ENCODE assay signal across 8 cellular contexts in genomic region chr2:48248251-48248933, GRCh38.
DNase-seq lines count a peak whose midpoint lies in the region; ATAC-seq lines count a peak whose summit lies in the region.

No MANE protein-coding gene starts in this region.

- ATAC-seq in Right ventricle myocardium inferior (peak; percentile 90), HG02938 (IDR thresholded peaks at IDR 0.05; ENCODE audit: unreplicated experiment) (peak; percentile 89), sciatic nerve (peak; percentile 75)

- intact Hi-C loops in Right ventricle myocardium inferior (cut with DNase I) (no loop called here), cardiac septum (cut with DNase I) (loop anchor here (5.0 kb wide), 1 partner anchor 169 kb away; no protein-coding TSS in a partner anchor), sciatic nerve (cut with DNase I) (no loop called here)

- DNase-seq in Right ventricle myocardium inferior (ENCODE audit: missing footprints) (no peak), cardiac septum (ENCODE audit: low spot score) (no peak), NCI-H69 (lab: John Stamatoyannopoulos, UW) (peak; percentile 24), fibroblast of peridontal ligament (ENCODE audit: extremely low read depth) (peak; percentile 92), sciatic nerve (ENCODE audit: low spot score) (no peak), C1 segment of cervical spinal cord (lab: John Stamatoyannopoulos, UW) (no peak), NCI-H526 treated with DMSO at 0.1 percent for 48 hours (lab: John Stamatoyannopoulos, UW) (no peak)

Comparison
In these comparisons a context has a peak if more than half of its experiments do, and no peak if none do; other contexts are left out.
1. DNase-seq: peak in NCI-H69 (single experiment) and fibroblast of peridontal ligament (single experiment); none in Right ventricle myocardium inferior (single experiment), cardiac septum (single experiment), sciatic nerve (single experiment), C1 segment of cervical spinal cord (0 of 14) and NCI-H526 treated with DMSO at 0.1 percent for 48 hours (single experiment).
2. Peak in every context shown above with its lines, with median percentiles within 50 percentile points of each other: ATAC-seq.